ENCODE assay signal across 20 cellular contexts in the genomic region with DNA sequence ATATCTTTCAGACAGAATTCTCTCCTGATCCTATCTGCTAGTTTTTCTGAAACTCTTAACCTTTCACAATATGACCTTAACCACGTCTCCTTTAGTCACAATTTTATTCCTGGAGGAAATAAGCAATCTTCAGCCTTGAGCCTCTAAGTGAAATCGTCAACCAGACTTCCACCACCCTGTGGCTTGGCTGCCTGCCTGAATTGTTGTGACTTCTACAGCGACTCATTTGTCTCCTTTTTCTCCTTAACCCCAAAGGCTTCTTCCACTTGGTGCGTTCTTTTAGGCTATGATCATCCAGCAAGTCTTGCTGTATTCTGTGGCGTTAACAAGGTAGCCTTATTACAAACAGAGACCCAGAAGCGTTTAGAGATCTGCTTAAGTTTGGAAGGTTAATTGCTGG.
A peak's percentile ranks its signal among the peaks of the same experiment; 100 is the strongest.
DNase-seq lines count a peak whose midpoint lies in the region; ATAC-seq, FAIRE-seq and TF ChIP-seq lines count a peak whose summit lies in the region.
"Had no signal": no experiment of that assay in that cellular context is flagged by ENCODE, and none has a peak within 500 bp of the region (broad histone marks: within the 10 kb centered on the region; RNA-seq: fewer than 3 reads in every experiment).

No MANE protein-coding gene starts in this region.

- no peak for TF ChIP-seq EP300 in H1 (IDR thresholded peaks at IDR 0.05; ENCODE audit: borderline replicate concordance in 1 of 2, low read depth in 2 of 2, low read length in 2 of 2)

- H3K9ac ChIP-seq in H1 (replicated peaks in 1 of 4; ENCODE audit: extremely low read depth in 1 of 4, low read depth in 3 of 4, low read length in 3 of 4), result peak overlapping the region in 1 of 4 experiments; percentile 13; a peak in 1 of 7 replicates

- H3K9me3 ChIP-seq in H1 (ENCODE audit: insufficient read depth in 2 of 2, low read depth in 1 of 2, low read length in 1 of 2), result no peaks in the 10 kb centered on the region
- H3K9me3 ChIP-seq: esophagus squamous epithelium had no signal

- no peak overlapping the region for H2BK12ac ChIP-seq in H1 (ENCODE audit: low read depth, low read length)

- peaks cover 4% of the 10 kb centered on the region; the same call in 1 of the 2 replicates for H3K4me1 ChIP-seq in GM23338 (ENCODE audit: insufficient read depth)
- H3K4me1 ChIP-seq in H1 (replicated peaks in 1 of 4; ENCODE audit: control insufficient read depth in 3 of 4, insufficient read depth in 4 of 4, low read length in 3 of 4), result 0 out of 7 replicates have a peak, but pooled peaks cover 0 to 3% (median 0%) of the 10 kb centered on the region in 4 experiments
- H3K4me1 ChIP-seq: esophagus squamous epithelium, stomach had no signal

- H3K4me3 ChIP-seq in GM23338, result no peak overlapping the region
- H3K4me3 ChIP-seq in H1 (ENCODE audit: extremely low read depth in 1 of 4, insufficient read depth in 2 of 4, low read depth in 3 of 4, low read length in 4 of 4), result no peak overlapping the region
- H3K4me3 ChIP-seq: esophagus squamous epithelium, stomach had no signal

- H3K4me1 Mint-ChIP-seq in GM23338, result peaks cover 10% of the 10 kb centered on the region; the same call in 2 of the 3 replicates
- H3K4me1 Mint-ChIP-seq: activated CD8-positive, alpha-beta memory T cell treated with anti-CD3 and anti-CD28 coated beads, Interleukin-2, amount 10 ng/mL, durations not matched to agents 7 days and 5 days had no signal

- TF ChIP-seq CTCF in GM23338 (conservative IDR thresholded peaks at IDR 0.05; ENCODE audit: low read depth in 2 of 2), result no peak
- TF ChIP-seq CTCF in H1 (IDR thresholded peaks at IDR 0.05; ENCODE audit: control extremely low read depth in 1 of 3, insufficient read depth in 1 of 3, low read depth in 1 of 3, low read length in 3 of 3), result no peak

- H2BK20ac ChIP-seq in H1 (ENCODE audit: low read length), result no peak overlapping the region

- TF ChIP-seq RAD21 in H1 (IDR thresholded peaks at IDR 0.05 in 1 of 2, conservative IDR thresholded peaks at IDR 0.05 in 1 of 2; ENCODE audit: low read depth in 2 of 2, low read length in 2 of 2), result no peak

- no peak overlapping the region for H3K4me2 ChIP-seq in GM23338
- no peak overlapping the region; a peak in 1 of 4 replicates for H3K4me2 ChIP-seq in H1 (ENCODE audit: insufficient read depth in 1 of 2, low read depth in 2 of 2, low read length in 2 of 2)

- H3K27me3 ChIP-seq in GM23338 (ENCODE audit: insufficient read depth) (no peaks in the 10 kb centered on the region), H1 (replicated peaks in 1 of 4; ENCODE audit: control insufficient read depth in 3 of 4, extremely low read depth in 1 of 4, insufficient read depth in 3 of 4, low read length in 3 of 4) (no peaks in the 10 kb centered on the region)
- H3K27me3 ChIP-seq: esophagus squamous epithelium, stomach had no signal

- no peaks in the 10 kb centered on the region; the same call in 1 of the 2 replicates for H3K23me2 ChIP-seq in H1 (ENCODE audit: low read depth, low read length)

- no peak overlapping the region for H4K8ac ChIP-seq in H1 (ENCODE audit: extremely low read depth, insufficient read depth, low read length)

- no peaks in the 10 kb centered on the region for H3F3A ChIP-seq in GM23338 (replicated peaks; ENCODE audit: low read depth)

- no peaks in the 10 kb centered on the region for H3K36me3 Mint-ChIP-seq in GM23338 (ENCODE audit: low read depth)
- H3K36me3 Mint-ChIP-seq: activated CD8-positive, alpha-beta memory T cell treated with anti-CD3 and anti-CD28 coated beads, Interleukin-2, amount 10 ng/mL, durations not matched to agents 7 days and 5 days had no signal

- no peak overlapping the region for H3K56ac ChIP-seq in H1 (replicated peaks; ENCODE audit: insufficient read length, low read depth, low read length)

- H3K18ac ChIP-seq in H1 (ENCODE audit: extremely low read depth, low read length), result no peak overlapping the region

- H2BK15ac ChIP-seq in H1 (ENCODE audit: low read length), result no peak overlapping the region

- no peak overlapping the region for H2AK5ac ChIP-seq in H1 (ENCODE audit: low read depth, low read length)

- H3K27me3 Mint-ChIP-seq in GM23338 (ENCODE audit: insufficient read depth, low read depth, poor library complexity), result peaks cover 2% of the 10 kb centered on the region
- H3K27me3 Mint-ChIP-seq: activated CD8-positive, alpha-beta memory T cell treated with anti-CD3 and anti-CD28 coated beads, Interleukin-2, amount 10 ng/mL, durations not matched to agents 7 days and 5 days; progenitor cell of endocrine pancreas had no signal

- H4K91ac ChIP-seq in H1 (replicated peaks; ENCODE audit: insufficient read length, low read length), result no peak overlapping the region

- H3K23ac ChIP-seq in H1 (ENCODE audit: insufficient read length), result no peak overlapping the region

- H3K79me2 ChIP-seq in GM23338 (replicated peaks; ENCODE audit: insufficient read depth), result no peaks in the 10 kb centered on the region
- no peaks in the 10 kb centered on the region for H3K79me2 ChIP-seq in H1 (ENCODE audit: control insufficient read depth in 1 of 2, insufficient read depth in 2 of 2, low read length in 2 of 2)

- no peak overlapping the region for H3K4ac ChIP-seq in H1 (replicated peaks; ENCODE audit: insufficient read length, low read depth, low read length)

- CTCF ChIA-PET in H1 (lab: Charles Lee; ENCODE audit: partially characterized antibody), result interaction anchor here (0.6 kb wide), 1 partner anchor 13 kb away, joined by 3 read pairs; no protein-coding TSS in a partner anchor

- no peak overlapping the region for H2BK5ac ChIP-seq in H1 (ENCODE audit: low read depth, low read length)

- H3K9me2 ChIP-seq in GM23338 (ENCODE audit: insufficient read depth), result no peaks in the 10 kb centered on the region

- WGBS in H1 (ENCODE audit: extremely low coverage in 1 of 2, insufficient coverage in 1 of 2, insufficient read length in 1 of 2, insufficient replicate concordance in 2 of 2, low coverage in 1 of 2, low lambda C conversion rate in 2 of 2, missing lambda C conversion rate in 1 of 2), 2 experiments, result 75% methylated on average over 6 of the region's 6 CpGs; no CpG with 5 or more reads in 1 of the 2 experiments

- H3K27ac Mint-ChIP-seq in GM23338, result no peak overlapping the region
- H3K27ac Mint-ChIP-seq: activated CD8-positive, alpha-beta memory T cell treated with anti-CD3 and anti-CD28 coated beads, Interleukin-2, amount 10 ng/mL, durations not matched to agents 7 days and 5 days; progenitor cell of endocrine pancreas had no signal

- no peak for TF ChIP-seq POLR2A in H1 (IDR thresholded peaks at IDR 0.05; ENCODE audit: control extremely low read depth in 1 of 2, low read depth in 2 of 2, low read length in 2 of 2)

- H4K20me1 ChIP-seq in GM23338 (replicated peaks; ENCODE audit: insufficient read depth) (no peaks in the 10 kb centered on the region), H1 (replicated peaks in 1 of 2; ENCODE audit: control insufficient read depth in 1 of 2, insufficient read depth in 2 of 2, low read length in 2 of 2) (no peaks in the 10 kb centered on the region)

- H3K4me3 Mint-ChIP-seq in GM23338, result no peak overlapping the region
- H3K4me3 Mint-ChIP-seq: activated CD8-positive, alpha-beta memory T cell treated with anti-CD3 and anti-CD28 coated beads, Interleukin-2, amount 10 ng/mL, durations not matched to agents 7 days and 5 days had no signal

- peak overlapping the region; percentile 29; the same call in 1 of the 2 replicates for H2AFZ ChIP-seq in GM23338
- H2AFZ ChIP-seq in H1 (ENCODE audit: low read length), result peak overlapping the region; percentile 77; the same call in 1 of the 2 replicates

- no peak for FAIRE-seq in H1 (lab: Jason Lieb, UNC)

- H3K9me3 Mint-ChIP-seq in GM23338, result no peaks in the 10 kb centered on the region

- DNase-seq in GM23338 (ENCODE audit: low spot score), result no peak
- DNase-seq in OCI-M1 (lab: John Stamatoyannopoulos, UW), result peak; percentile 18
- DNase-seq in H1 (ENCODE audit: low read depth in 1 of 2, low spot score in 2 of 2), result no peak
- DNase-seq in non-pigmented ciliary epithelial cell (ENCODE audit: low read depth), result peak; percentile 62
- DNase-seq in dedifferentiated amniotic fluid mesenchymal stem cell (ENCODE audit: extremely low spot score), result no peak
- no peak for DNase-seq in NCI-H1436 treated with DMSO at 0.1 percent for 48 hours (lab: John Stamatoyannopoulos, UW)
- DNase-seq in SKM-1 (lab: John Stamatoyannopoulos, UW; ENCODE audit: unreplicated experiment), result no peak
- DNase-seq: activated CD4-positive, CD25-positive, alpha-beta regulatory T cell; activated CD8-positive, alpha-beta memory T cell treated with anti-CD3 and anti-CD28 coated beads, Interleukin-2, amount 10 ng/mL, durations not matched to agents 7 days and 5 days; activated effector memory CD4-positive, alpha-beta T cell treated with anti-CD3 and anti-CD28 coated beads, Interleukin-2, amount 50 U/mL, for 16 hours; AML-193; Calu3; esophagus squamous epithelium; GF-D8; NCI-H187 treated with DMSO at 0.1 percent for 48 hours; NCI-H526 treated with DMSO at 0.1 percent for 48 hours; stomach had no signal

- POLR2A ChIA-PET in H1 (lab: Charles Lee; ENCODE audit: partially characterized antibody), result no interaction called here

- H2BK120ac ChIP-seq in H1 (replicated peaks; ENCODE audit: low read depth, low read length), result no peak overlapping the region

- H3K27ac ChIP-seq in GM23338 (ENCODE audit: low read depth), result no peak overlapping the region
- no peak overlapping the region for H3K27ac ChIP-seq in H1 (ENCODE audit: low read depth, low read length)
- H3K27ac ChIP-seq: esophagus squamous epithelium, stomach had no signal

- H3K14ac ChIP-seq in H1 (ENCODE audit: insufficient read length), result no peak overlapping the region

- H3K79me1 ChIP-seq in H1 (ENCODE audit: low read depth, low read length), result no peaks in the 10 kb centered on the region

- H4K5ac ChIP-seq in H1 (ENCODE audit: insufficient read length, low read depth, low read length), result no peak overlapping the region

- H3K36me3 ChIP-seq in GM23338 (ENCODE audit: insufficient read depth) (no peaks in the 10 kb centered on the region), H1 (ENCODE audit: control insufficient read depth in 2 of 4, insufficient read depth in 4 of 4, low read length in 3 of 4) (no peaks in the 10 kb centered on the region)
- H3K36me3 ChIP-seq: esophagus squamous epithelium, stomach had no signal

- ATAC-seq in GM23338, result no peak; the same call in 2 of the 3 replicates
- ATAC-seq in GM19395 (IDR thresholded peaks at IDR 0.05; ENCODE audit: unreplicated experiment), result no peak
- ATAC-seq: activated CD8-positive, alpha-beta memory T cell treated with anti-CD3 and anti-CD28 coated beads, Interleukin-2, amount 10 ng/mL, durations not matched to agents 7 days and 5 days; Panc1 had no signal

TF ChIP-seq in GM23338, 12 proteins besides CTCF, POLR2A, EP300 and RAD21 (continues in another document):
- TF ChIP-seq ZNF331 (CRISPR knock-in tag; IDR thresholded peaks at IDR 0.05; ENCODE audit: low read depth) (no peak), ZNF114 (CRISPR knock-in tag; IDR thresholded peaks at IDR 0.05) (no peak), CREB1 (CRISPR knock-in tag; IDR thresholded peaks at IDR 0.05; ENCODE audit: low read depth) (no peak)

TF ChIP-seq in H1, 55 proteins besides CTCF, POLR2A, EP300 and RAD21:
- TF ChIP-seq MAFK (IDR thresholded peaks at IDR 0.05; ENCODE audit: low read depth, low read length), result no peak
- TF ChIP-seq CEBPB (IDR thresholded peaks at IDR 0.05; ENCODE audit: low read depth, low read length), result no peak

Comparison
In these comparisons a context has a peak if more than half of its experiments do, and no peak if none do; other contexts are left out.
1. DNase-seq: peak in OCI-M1 (single experiment) and non-pigmented ciliary epithelial cell (single experiment); none in GM23338 (single experiment), H1 (0 of 2), dedifferentiated amniotic fluid mesenchymal stem cell (single experiment), NCI-H1436 treated with DMSO at 0.1 percent for 48 hours (single experiment) and SKM-1 (single experiment).